Comparison of ENCODE assay signal across 1 cellular context in the genomic region with DNA sequence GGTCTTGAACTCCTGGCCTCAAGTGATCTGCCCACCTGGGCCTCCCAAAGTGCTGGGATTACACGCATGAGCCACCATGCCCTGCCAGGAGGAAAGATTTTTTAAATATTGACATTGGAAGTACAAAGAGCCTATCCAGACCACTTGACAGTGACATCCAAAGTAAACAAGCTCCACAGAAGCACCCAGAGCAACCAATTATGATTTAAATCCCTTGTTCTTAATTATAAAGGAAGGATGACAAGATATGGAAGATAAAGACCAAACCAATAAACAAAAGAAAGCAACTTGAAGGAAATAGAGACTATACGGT.
TF ChIP-seq lines count a peak whose summit lies in the region.

No MANE protein-coding gene starts in this region.

TF ChIP-seq in liver, 16 proteins besides CTCF, POLR2A, EP300 and RAD21:
- TF ChIP-seq, protein P1, sequence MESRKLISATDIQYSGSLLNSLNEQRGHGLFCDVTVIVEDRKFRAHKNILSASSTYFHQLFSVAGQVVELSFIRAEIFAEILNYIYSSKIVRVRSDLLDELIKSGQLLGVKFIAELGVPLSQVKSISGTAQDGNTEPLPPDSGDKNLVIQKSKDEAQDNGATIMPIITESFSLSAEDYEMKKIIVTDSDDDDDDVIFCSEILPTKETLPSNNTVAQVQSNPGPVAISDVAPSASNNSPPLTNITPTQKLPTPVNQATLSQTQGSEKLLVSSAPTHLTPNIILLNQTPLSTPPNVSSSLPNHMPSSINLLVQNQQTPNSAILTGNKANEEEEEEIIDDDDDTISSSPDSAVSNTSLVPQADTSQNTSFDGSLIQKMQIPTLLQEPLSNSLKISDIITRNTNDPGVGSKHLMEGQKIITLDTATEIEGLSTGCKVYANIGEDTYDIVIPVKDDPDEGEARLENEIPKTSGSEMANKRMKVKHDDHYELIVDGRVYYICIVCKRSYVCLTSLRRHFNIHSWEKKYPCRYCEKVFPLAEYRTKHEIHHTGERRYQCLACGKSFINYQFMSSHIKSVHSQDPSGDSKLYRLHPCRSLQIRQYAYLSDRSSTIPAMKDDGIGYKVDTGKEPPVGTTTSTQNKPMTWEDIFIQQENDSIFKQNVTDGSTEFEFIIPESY (IDR thresholded peaks at IDR 0.05), result no peak
- TF ChIP-seq, protein P2, sequence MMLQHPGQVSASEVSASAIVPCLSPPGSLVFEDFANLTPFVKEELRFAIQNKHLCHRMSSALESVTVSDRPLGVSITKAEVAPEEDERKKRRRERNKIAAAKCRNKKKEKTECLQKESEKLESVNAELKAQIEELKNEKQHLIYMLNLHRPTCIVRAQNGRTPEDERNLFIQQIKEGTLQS (IDR thresholded peaks at IDR 0.05), result no peak
- TF ChIP-seq FOXA1 (IDR thresholded peaks at IDR 0.05) (no peak), FOXA2 (IDR thresholded peaks at IDR 0.05) (peak; percentile 29), NR2F2 (IDR thresholded peaks at IDR 0.05) (no peak)
- TF ChIP-seq, protein P3, sequence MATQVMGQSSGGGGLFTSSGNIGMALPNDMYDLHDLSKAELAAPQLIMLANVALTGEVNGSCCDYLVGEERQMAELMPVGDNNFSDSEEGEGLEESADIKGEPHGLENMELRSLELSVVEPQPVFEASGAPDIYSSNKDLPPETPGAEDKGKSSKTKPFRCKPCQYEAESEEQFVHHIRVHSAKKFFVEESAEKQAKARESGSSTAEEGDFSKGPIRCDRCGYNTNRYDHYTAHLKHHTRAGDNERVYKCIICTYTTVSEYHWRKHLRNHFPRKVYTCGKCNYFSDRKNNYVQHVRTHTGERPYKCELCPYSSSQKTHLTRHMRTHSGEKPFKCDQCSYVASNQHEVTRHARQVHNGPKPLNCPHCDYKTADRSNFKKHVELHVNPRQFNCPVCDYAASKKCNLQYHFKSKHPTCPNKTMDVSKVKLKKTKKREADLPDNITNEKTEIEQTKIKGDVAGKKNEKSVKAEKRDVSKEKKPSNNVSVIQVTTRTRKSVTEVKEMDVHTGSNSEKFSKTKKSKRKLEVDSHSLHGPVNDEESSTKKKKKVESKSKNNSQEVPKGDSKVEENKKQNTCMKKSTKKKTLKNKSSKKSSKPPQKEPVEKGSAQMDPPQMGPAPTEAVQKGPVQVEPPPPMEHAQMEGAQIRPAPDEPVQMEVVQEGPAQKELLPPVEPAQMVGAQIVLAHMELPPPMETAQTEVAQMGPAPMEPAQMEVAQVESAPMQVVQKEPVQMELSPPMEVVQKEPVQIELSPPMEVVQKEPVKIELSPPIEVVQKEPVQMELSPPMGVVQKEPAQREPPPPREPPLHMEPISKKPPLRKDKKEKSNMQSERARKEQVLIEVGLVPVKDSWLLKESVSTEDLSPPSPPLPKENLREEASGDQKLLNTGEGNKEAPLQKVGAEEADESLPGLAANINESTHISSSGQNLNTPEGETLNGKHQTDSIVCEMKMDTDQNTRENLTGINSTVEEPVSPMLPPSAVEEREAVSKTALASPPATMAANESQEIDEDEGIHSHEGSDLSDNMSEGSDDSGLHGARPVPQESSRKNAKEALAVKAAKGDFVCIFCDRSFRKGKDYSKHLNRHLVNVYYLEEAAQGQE (IDR thresholded peaks at IDR 0.05), result peak; percentile 18
